Comparison of ENCODE assay signal across 8 cellular contexts in the genomic region with DNA sequence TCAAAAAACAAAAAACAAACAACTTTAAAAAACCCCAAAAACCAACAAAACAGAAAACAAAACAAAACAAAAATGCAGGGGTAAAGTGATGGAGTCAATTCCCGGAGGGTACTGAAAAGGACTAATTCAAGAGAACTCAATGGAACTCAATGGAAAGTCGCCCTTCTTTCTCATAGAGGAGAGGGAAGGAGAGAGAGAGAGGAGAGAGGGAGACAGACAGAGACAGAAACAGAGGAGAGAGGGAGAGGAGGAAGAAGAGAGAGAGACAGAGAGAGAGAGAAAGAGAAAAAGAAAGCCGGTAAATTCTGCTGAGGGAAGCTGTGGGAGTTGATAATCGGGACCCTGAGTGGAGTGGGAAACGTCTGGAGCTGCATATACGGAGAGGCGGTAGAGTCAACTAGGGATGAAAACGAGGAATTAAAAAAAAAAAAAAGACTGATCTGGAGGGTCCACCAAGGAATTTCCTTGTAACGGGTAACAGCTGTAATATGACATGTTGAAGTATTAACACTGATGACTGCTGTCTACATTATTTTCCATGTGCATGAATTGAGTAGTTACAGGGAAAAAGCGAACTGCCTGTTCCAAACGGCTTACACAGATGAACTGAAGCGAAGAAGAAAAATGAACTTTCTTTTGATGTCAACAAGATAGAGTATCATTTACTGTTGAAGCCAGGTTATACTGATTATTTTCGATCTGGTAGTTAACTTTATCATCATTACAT. TPM values are rescaled to one million over a fixed set of nuclear protein-coding genes. Genes with fewer than 3 reads are reported as not detected.
DNase-seq lines count a peak whose midpoint lies in the region; ATAC-seq, FAIRE-seq and TF ChIP-seq lines count a peak whose summit lies in the region.

No MANE protein-coding gene starts in this region.

- ATAC-seq in heart right ventricle, result no peak
- no peak for ATAC-seq in HG03565 (IDR thresholded peaks at IDR 0.05; ENCODE audit: unreplicated experiment)
- no peak for ATAC-seq in GM18867 (IDR thresholded peaks at IDR 0.05; ENCODE audit: unreplicated experiment)

- WGBS in heart right ventricle, 2 donors, result 10 to 18% methylated on average over 13 of the region's 13 CpGs

- H3K27ac ChIP-seq in RWPE1, result peak overlapping the region; percentile 92
- peak overlapping the region; percentile 90 to 98 (median 94) for H3K27ac ChIP-seq in heart right ventricle
- H3K27ac ChIP-seq in skeletal muscle tissue (ENCODE audit: low read depth, low read length), result peak overlapping the region; percentile 97

- H3K9ac ChIP-seq in skeletal muscle tissue (ENCODE audit: low read depth in 1 of 3, low read length in 3 of 3), result peak overlapping the region; percentile 85 to 92 (median 88)

- no peak for TF ChIP-seq POLR2A in GM12891 (IDR thresholded peaks at IDR 0.05; ENCODE audit: low read depth, low read length)

- DNase-seq in GM12891 (ENCODE audit: insufficient read length, low spot score) (no peak), RWPE1 (ENCODE audit: low spot score) (no peak), heart right ventricle (no peak), AG20443 (ENCODE audit: low spot score) (no peak), activated gamma-delta T cell treated with Interleukin-2 at 50 U/mL for 16 hours (no peak)

- H3K36me3 ChIP-seq in heart right ventricle (peaks cover 0 to 6% (median 0%) of the 10 kb centered on the region in 9 donors), skeletal muscle tissue (ENCODE audit: control insufficient read depth in 3 of 3, insufficient read depth in 3 of 3, low read length in 3 of 3) (peaks cover 0 to 6% (median 0%) of the 10 kb centered on the region in 3 donors)

- TF ChIP-seq CTCF in RWPE1 (conservative IDR thresholded peaks at IDR 0.05; ENCODE audit: low read depth), result no peak
- TF ChIP-seq CTCF in heart right ventricle (IDR thresholded peaks at IDR 0.05), result no peak

- peak; percentile 54 for FAIRE-seq in GM12891 (lab: Jason Lieb, UNC)

- H3K4me3 ChIP-seq in heart right ventricle (peak overlapping the region; percentile 13 to 69 (median 61)), skeletal muscle tissue (ENCODE audit: low read length in 3 of 3) (peak overlapping the region; percentile 78 to 90 (median 80))

- CTCF ChIA-PET in RWPE1 (lab: Yijun Ruan, JAX), result interaction anchor here (0.5 to 0.7 kb wide), 2 partner anchors 20 to 64 kb away, joined by 3 read pairs; no protein-coding TSS in a partner anchor

- no peaks in the 10 kb centered on the region for H3K27me3 ChIP-seq in heart right ventricle
- no peaks in the 10 kb centered on the region for H3K27me3 ChIP-seq in skeletal muscle tissue (ENCODE audit: control insufficient read depth in 3 of 3, insufficient read depth in 3 of 3, low read length in 3 of 3)

- H3K9me3 ChIP-seq in heart right ventricle (no peaks in the 10 kb centered on the region), skeletal muscle tissue (ENCODE audit: control insufficient read depth in 3 of 3, low read length in 3 of 3) (no peaks in the 10 kb centered on the region)

- intact Hi-C loops in heart right ventricle (cut with DNase I), result loop anchor here in 4 of 10 donors (2.0 to 10.0 kb wide), 6 partner anchors 18 to 156 kb away; a partner anchor contains a TSS

- POLR2A ChIA-PET in RWPE1 (lab: Yijun Ruan, JAX; ENCODE audit: low non-redundant PET), result no interaction called here

- H3K4me1 ChIP-seq in heart right ventricle, result peaks cover 5 to 67% (median 41%) of the 10 kb centered on the region in 9 donors
- peaks cover 28 to 63% (median 39%) of the 10 kb centered on the region in 3 donors for H3K4me1 ChIP-seq in skeletal muscle tissue (ENCODE audit: control insufficient read depth in 3 of 3, insufficient read depth in 3 of 3, low read length in 3 of 3)

TF ChIP-seq in GM12891, 5 proteins besides CTCF, POLR2A, EP300 and RAD21:
- TF ChIP-seq POLR2AphosphoS5 (IDR thresholded peaks at IDR 0.05; ENCODE audit: low read depth, low read length) (no peak), SPI1 (IDR thresholded peaks at IDR 0.05; ENCODE audit: low read depth, low read length) (no peak), TAF1 (IDR thresholded peaks at IDR 0.05; ENCODE audit: low read depth, low read length) (no peak), PAX5 (IDR thresholded peaks at IDR 0.05; ENCODE audit: insufficient read depth, low read length, severe bottlenecking) (no peak), POU2F2 (IDR thresholded peaks at IDR 0.05; ENCODE audit: low read depth, low read length) (no peak)

RNA-seq across cellular contexts. Expression of a gene that starts 1.0 kb away (rescaled TPM):
- polyA plus RNA-seq in GM12891 (2012; ENCODE audit: low read depth, missing spikeins), result 0.59 TPM
- total RNA-seq in heart right ventricle (10 to 100 TPM in 3 of 10 donors, 1 to 10 TPM in 7; 4.6 to 12.4 (median 8.9) TPM), skeletal muscle tissue (under 0.01 TPM)
- 10 to 100 TPM in 1 of 2 donors, 1 to 10 TPM in 1; 3.7 to 14.6 TPM for polyA plus RNA-seq in heart right ventricle

RNA-seq across cellular contexts. Expression of a gene that starts 4.6 kb away (rescaled TPM):
- 20.7 TPM for polyA plus RNA-seq in GM12891 (2012; ENCODE audit: low read depth, missing spikeins)
- total RNA-seq in heart right ventricle (10 to 100 TPM in 5 of 10 donors, 1 to 10 TPM in 5; 7.9 to 12.6 (median 10.0) TPM), skeletal muscle tissue (8.4 TPM)
- 10 to 100 TPM; 13.6 to 34.9 TPM for polyA plus RNA-seq in heart right ventricle

RNA-seq across cellular contexts. Expression of a gene that starts 17.2 kb away (rescaled TPM):
- polyA plus RNA-seq in GM12891 (2012; ENCODE audit: low read depth, missing spikeins), result 11.2 TPM
- total RNA-seq in heart right ventricle (10 to 100 TPM; 14.7 to 21.6 (median 18.7) TPM), skeletal muscle tissue (48.0 TPM)
- polyA plus RNA-seq in heart right ventricle, result 10 to 100 TPM in 1 of 2 donors, 1 to 10 TPM in 1; 8.4 to 15.7 TPM

RNA-seq across cellular contexts. Expression of a gene that starts 58.4 kb away (rescaled TPM):
- 39.9 TPM for polyA plus RNA-seq in GM12891 (2012; ENCODE audit: low read depth, missing spikeins)
- total RNA-seq in heart right ventricle (100 to 1,000 TPM in 9 of 10 donors, 10 to 100 TPM in 1; 97.8 to 138 (median 115) TPM), skeletal muscle tissue (59.0 TPM)
- polyA plus RNA-seq in heart right ventricle, result 10 to 100 TPM; 26.9 to 51.3 TPM
